1 cellular context compared by ENCODE assay signal in the genomic region with DNA sequence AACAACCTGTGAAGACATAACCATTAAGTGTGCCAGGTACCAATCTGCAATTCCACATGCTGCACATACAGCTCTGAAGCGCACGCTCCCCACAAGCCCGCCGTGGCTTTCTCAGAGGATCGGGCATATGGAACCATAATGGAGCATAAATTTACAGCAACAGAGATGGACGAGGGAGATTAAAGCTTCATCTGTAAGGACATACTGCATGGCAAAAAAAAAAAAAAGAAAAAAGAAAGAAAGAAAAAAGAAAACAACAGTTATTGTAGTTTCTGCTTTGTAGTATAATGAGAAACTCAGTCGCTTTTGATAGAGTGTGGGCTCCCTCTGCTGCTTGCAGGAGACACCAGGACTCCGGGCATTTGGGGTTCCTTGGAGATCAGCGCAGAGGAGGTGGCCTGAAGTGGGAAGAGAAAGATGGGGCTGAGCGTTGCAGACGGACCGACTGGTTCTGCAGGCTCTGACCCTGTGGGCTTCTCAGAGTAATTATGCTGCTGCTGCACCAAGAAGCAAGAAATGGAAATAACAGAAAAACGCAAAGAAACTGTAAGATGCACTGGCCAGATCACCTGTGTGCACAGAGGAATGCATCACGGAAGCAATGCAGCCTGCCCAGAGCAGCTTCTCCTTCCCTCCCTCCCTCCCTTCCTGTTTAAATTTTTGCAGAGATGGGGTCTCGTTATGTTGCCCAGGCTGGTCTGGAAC.
TF ChIP-seq lines count a peak whose summit lies in the region.

No MANE protein-coding gene starts in this region.

TF ChIP-seq in WTC11, 78 proteins besides CTCF, POLR2A, EP300 and RAD21 (continued from another document):
- TF ChIP-seq PRDM15 (CRISPR knock-in tag; IDR thresholded peaks at IDR 0.05): no peak
- TF ChIP-seq, protein P1, sequence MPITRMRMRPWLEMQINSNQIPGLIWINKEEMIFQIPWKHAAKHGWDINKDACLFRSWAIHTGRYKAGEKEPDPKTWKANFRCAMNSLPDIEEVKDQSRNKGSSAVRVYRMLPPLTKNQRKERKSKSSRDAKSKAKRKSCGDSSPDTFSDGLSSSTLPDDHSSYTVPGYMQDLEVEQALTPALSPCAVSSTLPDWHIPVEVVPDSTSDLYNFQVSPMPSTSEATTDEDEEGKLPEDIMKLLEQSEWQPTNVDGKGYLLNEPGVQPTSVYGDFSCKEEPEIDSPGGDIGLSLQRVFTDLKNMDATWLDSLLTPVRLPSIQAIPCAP (CRISPR knock-in tag; IDR thresholded peaks at IDR 0.05): no peak
- no peak for TF ChIP-seq USF2 (CRISPR knock-in tag; IDR thresholded peaks at IDR 0.05)
- TF ChIP-seq ZNF425 (CRISPR knock-in tag; conservative IDR thresholded peaks at IDR 0.05): no peak
- no peak for TF ChIP-seq HMGA2 (CRISPR knock-in tag; IDR thresholded peaks at IDR 0.05)
- no peak for TF ChIP-seq ESRRA (CRISPR knock-in tag; IDR thresholded peaks at IDR 0.05; ENCODE audit: borderline replicate concordance)
